Comparison of ENCODE assay signal across 26 cellular contexts in the genomic region with DNA sequence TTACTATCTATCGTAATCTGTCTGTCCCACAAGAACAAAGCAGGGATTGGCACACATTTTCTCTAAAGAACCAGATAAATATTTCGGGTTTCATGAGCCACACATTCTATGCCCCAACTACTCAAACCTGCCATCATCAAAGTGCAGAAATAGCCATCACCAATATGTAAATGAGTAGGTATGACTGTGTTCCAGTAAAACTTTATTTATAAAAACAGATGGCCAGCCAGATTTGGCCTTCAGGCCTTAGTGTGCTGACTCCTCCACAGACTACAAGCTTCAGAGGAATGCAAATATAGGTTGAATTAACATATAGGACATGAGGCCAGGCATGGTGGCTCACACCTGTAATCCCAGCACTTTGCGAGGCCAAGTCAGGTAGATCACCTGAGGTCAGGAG.
"Had no signal": no experiment of that assay in that cellular context is flagged by ENCODE, and none has a peak within 500 bp of the region (broad histone marks: within the 10 kb centered on the region; RNA-seq: fewer than 3 reads in every experiment).

No MANE protein-coding gene starts in this region.

- H3K36me3 ChIP-seq: ascending aorta, cardiac muscle cell, WERI-Rb-1 had no signal

- H3K27me3 ChIP-seq: ascending aorta, cardiac muscle cell had no signal

- H3K27ac Mint-ChIP-seq: activated CD4-positive, alpha-beta T cell treated with anti-CD3 and anti-CD28 coated beads, Interleukin-2, amount 10 ng/mL, durations not matched to agents 24 days and 14 days; activated CD8-positive, alpha-beta T cell treated with anti-CD3 and anti-CD28 coated beads for 36 hours; activated naive CD4-positive, alpha-beta T cell treated with anti-CD3 and anti-CD28 coated beads, Interleukin-2, amount 50 U/mL, for 24 hours; activated naive CD8-positive, alpha-beta T cell treated with anti-CD3 and anti-CD28 coated beads, Interleukin-2, amount 10 ng/mL, durations not matched to agents 7 days and 5 days; activated T-cell treated with anti-CD3 and anti-CD28 coated beads, Interleukin-2, amount 50 U/mL, for 24 hours; activated T-helper 2 cell treated with anti-CD3 and anti-CD28 coated beads, Interferon-gamma antibody, Interleukin-2, Interleukin-4, amounts not matched to agents 10 μg/mL and 5 μg/mL and 100 μg/mL, durations not matched to agents 14 hours and 24 hours and 36 hours had no signal

- H3K9me3 Mint-ChIP-seq: activated naive CD4-positive, alpha-beta T cell treated with anti-CD3 and anti-CD28 coated beads, Interleukin-2, amount 50 U/mL, for 24 hours; activated T-helper 2 cell treated with anti-CD3 and anti-CD28 coated beads, Interferon-gamma antibody, Interleukin-2, Interleukin-4, amounts not matched to agents 10 μg/mL and 5 μg/mL and 100 μg/mL, durations not matched to agents 14 hours and 24 hours and 36 hours had no signal

- ATAC-seq: activated CD8-positive, alpha-beta T cell treated with anti-CD3 and anti-CD28 coated beads for 36 hours had no signal

- H3K4me3 ChIP-seq: ascending aorta, cardiac muscle cell had no signal

- H3K9me3 ChIP-seq: ascending aorta had no signal

- H3K4me3 Mint-ChIP-seq: activated CD4-positive, alpha-beta T cell treated with anti-CD3 and anti-CD28 coated beads, Interleukin-2, amount 10 ng/mL, durations not matched to agents 24 days and 14 days; activated CD8-positive, alpha-beta T cell treated with anti-CD3 and anti-CD28 coated beads for 36 hours; activated naive CD4-positive, alpha-beta T cell treated with anti-CD3 and anti-CD28 coated beads, Interleukin-2, amount 50 U/mL, for 24 hours; activated naive CD8-positive, alpha-beta T cell treated with anti-CD3 and anti-CD28 coated beads, Interleukin-2, amount 10 ng/mL, durations not matched to agents 7 days and 5 days; activated T-cell treated with anti-CD3 and anti-CD28 coated beads, Interleukin-2, amount 50 U/mL, for 24 hours; central memory CD8-positive, alpha-beta T cell had no signal

- H3K27ac ChIP-seq: ascending aorta, cardiac muscle cell, WERI-Rb-1 had no signal

- H3K27me3 Mint-ChIP-seq: activated CD4-positive, alpha-beta T cell treated with anti-CD3 and anti-CD28 coated beads, Interleukin-2, amount 10 ng/mL, durations not matched to agents 24 days and 14 days; activated CD8-positive, alpha-beta T cell treated with anti-CD3 and anti-CD28 coated beads for 36 hours; activated naive CD4-positive, alpha-beta T cell treated with anti-CD3 and anti-CD28 coated beads, Interleukin-2, amount 50 U/mL, for 24 hours; activated naive CD8-positive, alpha-beta T cell treated with anti-CD3 and anti-CD28 coated beads, Interleukin-2, amount 10 ng/mL, durations not matched to agents 7 days and 5 days; activated T-cell treated with anti-CD3 and anti-CD28 coated beads, Interleukin-2, amount 50 U/mL, for 24 hours; central memory CD8-positive, alpha-beta T cell had no signal

- H3K4me1 ChIP-seq: ascending aorta had no signal

- DNase-seq: activated CD4-positive, alpha-beta T cell treated with anti-CD3 and anti-CD28 coated beads, Interleukin-2, amount 10 ng/mL, durations not matched to agents 24 days and 14 days; activated CD4-positive, alpha-beta T cell treated with anti-CD3 and anti-CD28 coated beads, Interleukin-2, amount 50 U/mL, for 4 hours; activated CD8-positive, alpha-beta T cell treated with anti-CD3 and anti-CD28 coated beads for 36 hours; activated gamma-delta T cell; activated naive CD4-positive, alpha-beta T cell treated with Interleukin-2 at 50 U/mL for 16 hours; activated naive CD8-positive, alpha-beta T cell treated with anti-CD3 and anti-CD28 coated beads, Interleukin-2, amount 10 ng/mL, durations not matched to agents 7 days and 5 days; activated T-cell treated with anti-CD3 and anti-CD28 coated beads, Interleukin-2, amount 50 U/mL, for 24 hours; amygdala; NCI-H1048; NCI-H1105 treated with DMSO at 0.1 percent for 48 hours; NCI-H1436; NCI-H1694; NCI-H2029; NCI-H345; NCI-H524 treated with DMSO at 0.1 percent for 48 hours; Right ventricle myocardium superior; SW 1271; T-helper 1 cell; T-helper 2 cell; T1000; WERI-Rb-1 had no signal
